In the genomic region with DNA sequence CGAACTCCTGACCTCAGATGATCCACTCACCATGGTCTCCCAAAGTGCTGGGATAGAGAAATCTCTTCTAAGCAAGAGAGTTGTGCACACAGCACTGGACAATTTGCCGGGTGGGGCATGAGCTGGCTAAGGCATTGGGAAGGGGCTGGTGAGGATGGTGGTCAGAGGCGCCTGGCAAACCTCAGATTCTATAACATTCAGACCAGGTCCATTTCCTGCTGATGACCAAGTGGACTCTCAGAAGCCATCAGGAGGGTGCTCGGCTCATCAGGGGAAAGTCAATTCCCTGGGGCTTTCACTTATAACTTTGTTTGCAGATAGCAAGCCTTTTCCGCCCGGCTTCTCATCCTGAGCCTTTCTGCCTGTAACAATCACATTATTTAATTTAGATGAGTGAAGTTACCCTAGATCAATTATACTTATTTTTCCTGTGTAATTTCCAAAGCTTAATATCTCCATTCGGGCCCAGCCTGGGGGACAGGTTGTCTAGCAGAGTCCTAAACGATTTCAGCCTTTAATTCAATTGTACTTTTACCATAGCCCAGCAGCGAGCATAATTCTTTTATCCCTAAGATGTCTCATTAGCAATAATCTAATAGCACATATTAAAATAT, we compare ENCODE assay signal across 8 cellular contexts. TPM values are rescaled to one million over a fixed set of nuclear protein-coding genes. Genes with fewer than 3 reads are reported as not detected.
"Had no signal": no experiment of that assay in that cellular context is flagged by ENCODE, and none has a peak within 500 bp of the region (broad histone marks: within the 10 kb centered on the region; RNA-seq: fewer than 3 reads in every experiment).

No MANE protein-coding gene starts in this region.

- H3K4me3 ChIP-seq: GM23248, K562 had no signal

- DNase-seq: GOT3, H7, HCEC 1CT had no signal

- H3K27ac ChIP-seq: GM23248 had no signal

- ATAC-seq: K562 had no signal

- H3K9ac ChIP-seq: GM23248 had no signal

- H2AFZ ChIP-seq: GM23248 had no signal

RNA-seq across cellular contexts. Expression of a gene that starts 15.0 kb away (rescaled TPM):
- total RNA-seq: GM23248, H4, HT-29, IMR-90, K562 had no signal
- polyA plus RNA-seq: GM23248, IMR-90, K562 had no signal
